ENCODE assay signal across 1 cellular context in the genomic region with DNA sequence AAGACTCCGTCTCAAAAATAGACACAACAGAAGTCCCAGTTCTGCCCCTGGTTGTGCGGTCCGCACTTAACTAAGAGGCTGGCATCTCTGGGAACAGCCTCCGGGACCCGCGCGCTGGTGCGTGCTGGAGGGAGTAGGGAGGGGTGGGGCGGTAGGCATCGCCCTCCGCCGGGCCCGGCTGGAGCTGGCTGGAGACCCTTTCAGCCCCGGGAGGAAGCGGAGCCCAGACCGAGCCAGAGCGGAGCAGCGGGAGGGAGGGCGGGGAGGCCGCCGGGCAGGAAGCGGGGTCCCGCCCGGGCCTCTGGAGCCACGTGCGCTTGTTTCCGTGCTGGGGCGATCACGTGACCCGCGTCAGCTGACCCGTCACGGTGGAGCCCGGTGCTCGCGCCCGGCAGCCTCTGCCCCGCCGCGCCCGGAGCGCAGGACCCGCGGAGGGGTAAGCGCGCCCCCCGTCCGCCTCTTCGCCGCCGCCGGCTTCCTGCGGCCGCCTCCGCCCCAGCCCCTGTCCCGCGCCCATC.
TF ChIP-seq lines count a peak whose summit lies in the region.

Gene WDR81, plus strand, starts transcription at position 354 of the 518 bp plus-strand sequence. CDS start 256 bp downstream, outside the sequence.

TF ChIP-seq in HEK293, 187 proteins besides CTCF, POLR2A, EP300 and RAD21 (continued from another document and continues in another):
- no peak for TF ChIP-seq ZNF26 (tag by site-specific recombination; IDR thresholded peaks at IDR 0.05)
- TF ChIP-seq ZNF335 (tag by site-specific recombination; conservative IDR thresholded peaks at IDR 0.05): peak; percentile 63; the same call in 1 of the 2 replicates
- no peak for TF ChIP-seq ZNF16 (tag by site-specific recombination; IDR thresholded peaks at IDR 0.05; ENCODE audit: low read depth)
- 0 out of 2 replicates have a peak, but pooled peaks have one; percentile 54 for TF ChIP-seq ZNF777 (tag by site-specific recombination; IDR thresholded peaks at IDR 0.05; ENCODE audit: borderline replicate concordance)
- TF ChIP-seq ZNF155 (tag by site-specific recombination; IDR thresholded peaks at IDR 0.05): no peak
- TF ChIP-seq ZNF48 (tag by site-specific recombination; IDR thresholded peaks at IDR 0.05): no peak
- no peak for TF ChIP-seq ZNF513 (tag by site-specific recombination; IDR thresholded peaks at IDR 0.05)
- TF ChIP-seq ZNF18 (tag by site-specific recombination; IDR thresholded peaks at IDR 0.05): no peak
- TF ChIP-seq ZNF394 (tag by site-specific recombination; IDR thresholded peaks at IDR 0.05; ENCODE audit: borderline replicate concordance): no peak; the same call in 1 of the 2 replicates
- no peak for TF ChIP-seq ZFP37 (tag by site-specific recombination; IDR thresholded peaks at IDR 0.05)
- TF ChIP-seq, protein P1, sequence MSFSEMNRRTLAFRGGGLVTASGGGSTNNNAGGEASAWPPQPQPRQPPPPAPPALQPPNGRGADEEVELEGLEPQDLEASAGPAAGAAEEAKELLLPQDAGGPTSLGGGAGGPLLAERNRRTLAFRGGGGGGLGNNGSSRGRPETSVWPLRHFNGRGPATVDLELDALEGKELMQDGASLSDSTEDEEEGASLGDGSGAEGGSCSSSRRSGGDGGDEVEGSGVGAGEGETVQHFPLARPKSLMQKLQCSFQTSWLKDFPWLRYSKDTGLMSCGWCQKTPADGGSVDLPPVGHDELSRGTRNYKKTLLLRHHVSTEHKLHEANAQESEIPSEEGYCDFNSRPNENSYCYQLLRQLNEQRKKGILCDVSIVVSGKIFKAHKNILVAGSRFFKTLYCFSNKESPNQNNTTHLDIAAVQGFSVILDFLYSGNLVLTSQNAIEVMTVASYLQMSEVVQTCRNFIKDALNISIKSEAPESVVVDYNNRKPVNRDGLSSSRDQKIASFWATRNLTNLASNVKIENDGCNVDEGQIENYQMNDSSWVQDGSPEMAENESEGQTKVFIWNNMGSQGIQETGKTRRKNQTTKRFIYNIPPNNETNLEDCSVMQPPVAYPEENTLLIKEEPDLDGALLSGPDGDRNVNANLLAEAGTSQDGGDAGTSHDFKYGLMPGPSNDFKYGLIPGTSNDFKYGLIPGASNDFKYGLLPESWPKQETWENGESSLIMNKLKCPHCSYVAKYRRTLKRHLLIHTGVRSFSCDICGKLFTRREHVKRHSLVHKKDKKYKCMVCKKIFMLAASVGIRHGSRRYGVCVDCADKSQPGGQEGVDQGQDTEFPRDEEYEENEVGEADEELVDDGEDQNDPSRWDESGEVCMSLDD (tag by site-specific recombination; IDR thresholded peaks at IDR 0.05): peak; percentile 28; the same call in 1 of the 2 replicates
- TF ChIP-seq ZNF596 (tag by site-specific recombination; IDR thresholded peaks at IDR 0.05): peak; percentile 32; the same call in 1 of the 2 replicates
- no peak for TF ChIP-seq ZNF785 (tag by site-specific recombination; IDR thresholded peaks at IDR 0.05)
- TF ChIP-seq KLF16 (tag by site-specific recombination; IDR thresholded peaks at IDR 0.05): peak; percentile 56
- no peak for TF ChIP-seq KLF10 (tag by site-specific recombination; IDR thresholded peaks at IDR 0.05)
- TF ChIP-seq, protein P2, sequence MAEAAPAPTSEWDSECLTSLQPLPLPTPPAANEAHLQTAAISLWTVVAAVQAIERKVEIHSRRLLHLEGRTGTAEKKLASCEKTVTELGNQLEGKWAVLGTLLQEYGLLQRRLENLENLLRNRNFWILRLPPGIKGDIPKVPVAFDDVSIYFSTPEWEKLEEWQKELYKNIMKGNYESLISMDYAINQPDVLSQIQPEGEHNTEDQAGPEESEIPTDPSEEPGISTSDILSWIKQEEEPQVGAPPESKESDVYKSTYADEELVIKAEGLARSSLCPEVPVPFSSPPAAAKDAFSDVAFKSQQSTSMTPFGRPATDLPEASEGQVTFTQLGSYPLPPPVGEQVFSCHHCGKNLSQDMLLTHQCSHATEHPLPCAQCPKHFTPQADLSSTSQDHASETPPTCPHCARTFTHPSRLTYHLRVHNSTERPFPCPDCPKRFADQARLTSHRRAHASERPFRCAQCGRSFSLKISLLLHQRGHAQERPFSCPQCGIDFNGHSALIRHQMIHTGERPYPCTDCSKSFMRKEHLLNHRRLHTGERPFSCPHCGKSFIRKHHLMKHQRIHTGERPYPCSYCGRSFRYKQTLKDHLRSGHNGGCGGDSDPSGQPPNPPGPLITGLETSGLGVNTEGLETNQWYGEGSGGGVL (tag by site-specific recombination; IDR thresholded peaks at IDR 0.05): no peak
- peak; percentile 80 for TF ChIP-seq ZNF600 (tag by site-specific recombination; IDR thresholded peaks at IDR 0.05)
- TF ChIP-seq ZFHX2 (tag by site-specific recombination; conservative IDR thresholded peaks at IDR 0.05): no peak
- no peak for TF ChIP-seq ZNF501 (tag by site-specific recombination; IDR thresholded peaks at IDR 0.05)
- TF ChIP-seq ZNF747 (tag by site-specific recombination; IDR thresholded peaks at IDR 0.05): no peak
- TF ChIP-seq ZSCAN16 (tag by site-specific recombination; IDR thresholded peaks at IDR 0.05): no peak
- TF ChIP-seq ATF2 (tag by site-specific recombination; IDR thresholded peaks at IDR 0.05; ENCODE audit: low read depth): no peak
- TF ChIP-seq ZNF837 (tag by site-specific recombination; IDR thresholded peaks at IDR 0.05): no peak
- TF ChIP-seq GFI1B (tag by site-specific recombination; IDR thresholded peaks at IDR 0.05): no peak
- TF ChIP-seq ZNF132 (tag by site-specific recombination; IDR thresholded peaks at IDR 0.05; ENCODE audit: borderline replicate concordance): no peak
- TF ChIP-seq ZNF140 (tag by site-specific recombination; IDR thresholded peaks at IDR 0.05): no peak
- TF ChIP-seq ZNF292 (tag by site-specific recombination; IDR thresholded peaks at IDR 0.05; ENCODE audit: borderline replicate concordance, low read depth): no peak
- no peak for TF ChIP-seq ZNF658 (tag by site-specific recombination; IDR thresholded peaks at IDR 0.05)
- TF ChIP-seq, protein P3, sequence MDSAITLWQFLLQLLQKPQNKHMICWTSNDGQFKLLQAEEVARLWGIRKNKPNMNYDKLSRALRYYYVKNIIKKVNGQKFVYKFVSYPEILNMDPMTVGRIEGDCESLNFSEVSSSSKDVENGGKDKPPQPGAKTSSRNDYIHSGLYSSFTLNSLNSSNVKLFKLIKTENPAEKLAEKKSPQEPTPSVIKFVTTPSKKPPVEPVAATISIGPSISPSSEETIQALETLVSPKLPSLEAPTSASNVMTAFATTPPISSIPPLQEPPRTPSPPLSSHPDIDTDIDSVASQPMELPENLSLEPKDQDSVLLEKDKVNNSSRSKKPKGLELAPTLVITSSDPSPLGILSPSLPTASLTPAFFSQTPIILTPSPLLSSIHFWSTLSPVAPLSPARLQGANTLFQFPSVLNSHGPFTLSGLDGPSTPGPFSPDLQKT (IDR thresholded peaks at IDR 0.05; ENCODE audit: borderline replicate concordance, low read depth, low read length): no peak
- no peak for TF ChIP-seq ZNF623 (tag by site-specific recombination; IDR thresholded peaks at IDR 0.05)
- TF ChIP-seq PRDM10 (tag by site-specific recombination; IDR thresholded peaks at IDR 0.05): no peak
- TF ChIP-seq WT1 (tag by site-specific recombination; IDR thresholded peaks at IDR 0.05): no peak; the same call in 1 of the 2 replicates
- TF ChIP-seq BCL6B (tag by site-specific recombination; IDR thresholded peaks at IDR 0.05): no peak
- no peak for TF ChIP-seq ZNF2 (tag by site-specific recombination; IDR thresholded peaks at IDR 0.05)
- TF ChIP-seq ZNF626 (tag by site-specific recombination; IDR thresholded peaks at IDR 0.05): no peak
- TF ChIP-seq AEBP2 (tag by site-specific recombination; IDR thresholded peaks at IDR 0.05; ENCODE audit: borderline replicate concordance): no peak
- no peak for TF ChIP-seq ZNF791 (tag by site-specific recombination; IDR thresholded peaks at IDR 0.05)
